In the genomic region with DNA sequence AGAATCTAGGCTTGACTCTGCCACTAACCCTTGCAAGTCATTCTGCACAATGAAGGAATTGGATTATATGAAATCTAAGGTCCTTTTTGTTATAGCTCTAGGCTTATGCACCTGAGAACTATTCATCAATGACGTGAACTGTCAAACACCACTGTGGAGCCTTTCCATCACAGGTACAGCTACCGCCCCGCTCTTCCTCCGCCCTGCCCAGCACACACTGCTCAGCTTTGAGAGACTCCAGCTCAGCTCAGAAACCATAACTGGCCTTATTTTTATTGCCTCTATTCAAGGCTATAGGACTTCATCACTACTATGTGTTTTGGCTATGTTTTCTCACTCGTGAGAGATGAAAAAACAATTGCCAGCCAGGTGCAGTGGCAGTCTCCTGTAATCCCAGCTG, we compare ENCODE assay signal across 25 cellular contexts.
A peak's percentile ranks its signal among the peaks of the same experiment; 100 is the strongest.
DNase-seq lines count a peak whose midpoint lies in the region; TF ChIP-seq lines count a peak whose summit lies in the region.
"Had no signal": no experiment of that assay in that cellular context is flagged by ENCODE, and none has a peak within 500 bp of the region (broad histone marks: within the 10 kb centered on the region; RNA-seq: fewer than 3 reads in every experiment).

No MANE protein-coding gene starts in this region.

- H3K79me2 ChIP-seq in Loucy (ENCODE audit: insufficient read depth, low read length), result no peaks in the 10 kb centered on the region
- H3K79me2 ChIP-seq: parathyroid adenoma had no signal

- no peaks in the 10 kb centered on the region for H4K20me1 ChIP-seq in Loucy (ENCODE audit: insufficient read depth, low read length, poor library complexity, severe bottlenecking)

- peak overlapping the region; percentile 58 for H3K4me3 Mint-ChIP-seq in activated naive CD4-positive, alpha-beta T cell treated with anti-CD3 and anti-CD28 coated beads for 36 hours
- H3K4me3 Mint-ChIP-seq in activated naive CD8-positive, alpha-beta T cell treated with anti-CD3 and anti-CD28 coated beads for 36 hours, result peak overlapping the region; percentile 43
- H3K4me3 Mint-ChIP-seq in nephron progenitor cell, result no peak overlapping the region
- H3K4me3 Mint-ChIP-seq: CD14-positive monocyte, neural progenitor cell had no signal

- H3K36me3 ChIP-seq in Loucy (ENCODE audit: insufficient read depth, low read length), result no peaks in the 10 kb centered on the region
- H3K36me3 ChIP-seq: heart left ventricle, lower lobe of right lung, neural progenitor cell, spleen, upper lobe of right lung had no signal

- peak overlapping the region; percentile 64 for H3K4me2 ChIP-seq in Loucy (ENCODE audit: low read depth, low read length, poor library complexity, severe bottlenecking)
- H3K4me2 ChIP-seq: KMS-11, neural progenitor cell had no signal

- H3K27me3 Mint-ChIP-seq in activated naive CD4-positive, alpha-beta T cell treated with anti-CD3 and anti-CD28 coated beads for 36 hours (ENCODE audit: low read depth), result no peaks in the 10 kb centered on the region
- H3K27me3 Mint-ChIP-seq in activated naive CD8-positive, alpha-beta T cell treated with anti-CD3 and anti-CD28 coated beads for 36 hours, result no peaks in the 10 kb centered on the region
- H3K27me3 Mint-ChIP-seq in nephron progenitor cell (ENCODE audit: low read depth, poor library complexity), result no peaks in the 10 kb centered on the region

- H3K27me3 ChIP-seq in Loucy (ENCODE audit: insufficient read depth, low read length, poor library complexity, severe bottlenecking), result no peaks in the 10 kb centered on the region
- H3K27me3 ChIP-seq: heart left ventricle, neural progenitor cell, spleen, upper lobe of right lung had no signal

- H3K9me2 ChIP-seq in Loucy (replicated peaks; ENCODE audit: low read depth, low read length), result no peaks in the 10 kb centered on the region

- H3K36me3 Mint-ChIP-seq in activated naive CD4-positive, alpha-beta T cell treated with anti-CD3 and anti-CD28 coated beads for 36 hours (ENCODE audit: low read depth), result no peaks in the 10 kb centered on the region
- H3K36me3 Mint-ChIP-seq in activated naive CD8-positive, alpha-beta T cell treated with anti-CD3 and anti-CD28 coated beads for 36 hours, result peaks cover 24% of the 10 kb centered on the region
- H3K36me3 Mint-ChIP-seq in nephron progenitor cell (ENCODE audit: low read depth), result no peaks in the 10 kb centered on the region
- H3K36me3 Mint-ChIP-seq: CD14-positive monocyte, neural progenitor cell had no signal

- H3K4me1 ChIP-seq in Loucy (ENCODE audit: insufficient read depth, low read length, poor library complexity, severe bottlenecking), result peaks cover 92% of the 10 kb centered on the region
- H3K4me1 ChIP-seq: neural progenitor cell, parathyroid adenoma had no signal

- H3K9me3 ChIP-seq in Loucy (ENCODE audit: insufficient read depth, low read depth, low read length), result no peaks in the 10 kb centered on the region
- H3K9me3 ChIP-seq: heart left ventricle, lower lobe of right lung, spleen, upper lobe of right lung had no signal

- peaks cover 12% of the 10 kb centered on the region; the same call in 1 of the 2 replicates for H3F3A ChIP-seq in Loucy (ENCODE audit: low read depth)

- intact Hi-C loops in activated naive CD4-positive, alpha-beta T cell treated with anti-CD3 and anti-CD28 coated beads for 36 hours (cut with micrococcal nuclease), result loop anchor here (2.0 to 10.0 kb wide), 2 partner anchors 33 to 807 kb away; partner anchors contain the start of gene PAPSS1
- intact Hi-C loops in posterior vena cava (cut with DNase I), result no loop called here

- peaks cover 1% of the 10 kb centered on the region for H3K9me3 Mint-ChIP-seq in activated naive CD4-positive, alpha-beta T cell treated with anti-CD3 and anti-CD28 coated beads for 36 hours
- peaks cover 15% of the 10 kb centered on the region for H3K9me3 Mint-ChIP-seq in activated naive CD8-positive, alpha-beta T cell treated with anti-CD3 and anti-CD28 coated beads for 36 hours
- H3K9me3 Mint-ChIP-seq in nephron progenitor cell, result no peaks in the 10 kb centered on the region
- H3K9me3 Mint-ChIP-seq: CD14-positive monocyte, neural progenitor cell had no signal

- CTCF ChIA-PET in activated naive CD4-positive, alpha-beta T cell treated with anti-CD3 and anti-CD28 coated beads for 36 hours (lab: Charles Lee), result interaction anchor here (0.9 to 1.4 kb wide), 4 partner anchors 20 to 513 kb away, joined by 3 to 5 read pairs (median 3); no protein-coding TSS in a partner anchor

- H3K9ac ChIP-seq in Loucy (ENCODE audit: low read depth, low read length, poor library complexity, severe bottlenecking), result peak overlapping the region; percentile 40
- H3K9ac ChIP-seq: KMS-11, neural progenitor cell, parathyroid adenoma had no signal

- DNase-seq in activated naive CD4-positive, alpha-beta T cell treated with anti-CD3 and anti-CD28 coated beads for 36 hours, result no peak
- no peak for DNase-seq in activated naive CD4-positive, alpha-beta T cell (lab: John Stamatoyannopoulos, UW)
- no peak for DNase-seq in activated naive CD8-positive, alpha-beta T cell treated with anti-CD3 and anti-CD28 coated beads for 36 hours
- DNase-seq in nephron progenitor cell, result no peak
- no peak for DNase-seq in posterior vena cava (ENCODE audit: low spot score)
- DNase-seq in DMS53 treated with DMSO at 0.1 percent for 48 hours (lab: John Stamatoyannopoulos, UW; ENCODE audit: unreplicated experiment), result no peak
- DNase-seq: activated CD8-positive, alpha-beta memory T cell treated with anti-CD3 and anti-CD28 coated beads, Interleukin-2, amount 50 U/mL, for 4 hours; activated gamma-delta T cell treated with Interleukin-2 at 50 U/mL for 16 hours; caudate nucleus; cortex of kidney; foreskin fibroblast; heart left ventricle; lower lobe of right lung; NCI-H1436 treated with DMSO at 0.1 percent for 48 hours; NCI-H2107; NCI-H446; NCI-H82; right cardiac atrium; spleen; upper lobe of right lung had no signal

- H3K27ac Mint-ChIP-seq in activated naive CD4-positive, alpha-beta T cell treated with anti-CD3 and anti-CD28 coated beads for 36 hours, result peak overlapping the region; percentile 86
- H3K27ac Mint-ChIP-seq in activated naive CD8-positive, alpha-beta T cell treated with anti-CD3 and anti-CD28 coated beads for 36 hours, result peak overlapping the region; percentile 70
- H3K27ac Mint-ChIP-seq in nephron progenitor cell, result peak overlapping the region; percentile 93

- no peak overlapping the region for H2AFZ ChIP-seq in Loucy (ENCODE audit: low read length)
- H2AFZ ChIP-seq: neural progenitor cell, parathyroid adenoma had no signal

- TF ChIP-seq CTCF in Loucy (conservative IDR thresholded peaks at IDR 0.05; ENCODE audit: low read length), result no peak
- no peak for TF ChIP-seq CTCF in nephron progenitor cell (IDR thresholded peaks at IDR 0.05)

- H3K4me3 ChIP-seq in Loucy (ENCODE audit: low read length, poor library complexity, severe bottlenecking), result no peak overlapping the region
- H3K4me3 ChIP-seq: heart left ventricle, lower lobe of right lung, neural progenitor cell, spleen, upper lobe of right lung had no signal

- peaks cover 83% of the 10 kb centered on the region for H3K4me1 Mint-ChIP-seq in activated naive CD4-positive, alpha-beta T cell treated with anti-CD3 and anti-CD28 coated beads for 36 hours (ENCODE audit: low read depth)
- H3K4me1 Mint-ChIP-seq in activated naive CD8-positive, alpha-beta T cell treated with anti-CD3 and anti-CD28 coated beads for 36 hours, result peaks cover 71% of the 10 kb centered on the region
- peaks cover 69% of the 10 kb centered on the region for H3K4me1 Mint-ChIP-seq in nephron progenitor cell
